ENCODE assay signal across 30 cellular contexts in genomic region chr2:73728043-73728442, GRCh38. TPM values are rescaled to one million over a fixed set of nuclear protein-coding genes. Genes with fewer than 3 reads are reported as not detected.
"Had no signal": no experiment of that assay in that cellular context is flagged by ENCODE, and none has a peak within 500 bp of the region (broad histone marks: within the 10 kb centered on the region; RNA-seq: fewer than 3 reads in every experiment).

No MANE protein-coding gene starts in this region.

- H3K4me3 Mint-ChIP-seq: activated CD4-positive, alpha-beta T cell treated with anti-CD3 and anti-CD28 coated beads for 36 hours; activated CD8-positive, alpha-beta T cell treated with anti-CD3 and anti-CD28 coated beads, Interleukin-2, amount 10 ng/mL, durations not matched to agents 7 days and 5 days; activated naive CD8-positive, alpha-beta T cell treated with anti-CD3 and anti-CD28 coated beads, Interleukin-2, amount 50 U/mL, for 24 hours; T-cell had no signal

- ATAC-seq: activated CD4-positive, alpha-beta T cell treated with anti-CD3 and anti-CD28 coated beads for 36 hours; activated naive CD4-positive, alpha-beta T cell treated with anti-CD3 and anti-CD28 coated beads, Interleukin-2, amount 50 U/mL, for 72 hours; activated naive CD8-positive, alpha-beta T cell treated with anti-CD3 and anti-CD28 coated beads, Interleukin-2, amount 50 U/mL, for 24 hours; body of pancreas; PC-3; Right ventricle myocardium inferior; T-cell had no signal

- H3K4me3 ChIP-seq: ascending aorta, body of pancreas, SK-N-MC had no signal

- H3K4me1 Mint-ChIP-seq: activated CD4-positive, alpha-beta T cell treated with anti-CD3 and anti-CD28 coated beads for 36 hours; activated naive CD8-positive, alpha-beta T cell treated with anti-CD3 and anti-CD28 coated beads, Interleukin-2, amount 50 U/mL, for 24 hours; T-cell had no signal

- H3K4me1 ChIP-seq: ascending aorta, body of pancreas had no signal

- H3K27ac ChIP-seq: ascending aorta, body of pancreas, SK-N-MC had no signal

- H3K27me3 ChIP-seq: ascending aorta, body of pancreas had no signal

- H3K9me3 Mint-ChIP-seq: activated naive CD4-positive, alpha-beta T cell treated with anti-CD3 and anti-CD28 coated beads, Interleukin-2, amount 50 U/mL, for 72 hours; activated naive CD8-positive, alpha-beta T cell treated with anti-CD3 and anti-CD28 coated beads, Interleukin-2, amount 50 U/mL, for 24 hours; T-cell had no signal

- H3K9me3 ChIP-seq: ascending aorta, body of pancreas had no signal

- H3K27me3 Mint-ChIP-seq: activated CD4-positive, alpha-beta T cell treated with anti-CD3 and anti-CD28 coated beads for 36 hours; activated naive CD8-positive, alpha-beta T cell treated with anti-CD3 and anti-CD28 coated beads, Interleukin-2, amount 50 U/mL, for 24 hours; T-cell had no signal

- DNase-seq: activated CD4-positive, alpha-beta T cell treated with anti-CD3 and anti-CD28 coated beads for 36 hours; activated CD4-positive, alpha-beta T cell treated with anti-CD3 and anti-CD28 coated beads, Interleukin-2, amount 50 U/mL, for 4 hours; activated CD4-positive, CD25-positive, alpha-beta regulatory T cell; activated CD8-positive, alpha-beta memory T cell treated with anti-CD3 and anti-CD28 coated beads, Interleukin-2, amount 50 U/mL, for 48 hours; activated CD8-positive, alpha-beta T cell treated with anti-CD3 and anti-CD28 coated beads, Interleukin-2, amount 10 ng/mL, durations not matched to agents 7 days and 5 days; activated effector memory CD4-positive, alpha-beta T cell treated with Interleukin-2 at 50 U/mL for 16 hours; activated naive CD4-positive, alpha-beta T cell; activated naive CD8-positive, alpha-beta T cell treated with anti-CD3 and anti-CD28 coated beads, Interleukin-2, amount 50 U/mL, for 24 hours; activated T-cell treated with anti-CD3 and anti-CD28 coated beads, Interleukin-2, amount 50 U/mL, for 1 hour; amniotic stem cell; body of pancreas; central memory CD4-positive, alpha-beta T cell; Karpas-422; MM.1S; NCI-H1048; NCI-H1930; NCI-H2171; NCI-H2227 treated with DMSO at 0.1 percent for 48 hours; NCI-H446 treated with DMSO at 0.1 percent for 48 hours; NCI-H524 treated with DMSO at 0.1 percent for 48 hours; PC-3; T-cell; T-helper 2 cell; T1000 had no signal

- H3K27ac Mint-ChIP-seq: activated CD4-positive, alpha-beta T cell treated with anti-CD3 and anti-CD28 coated beads for 36 hours; activated CD8-positive, alpha-beta T cell treated with anti-CD3 and anti-CD28 coated beads, Interleukin-2, amount 10 ng/mL, durations not matched to agents 7 days and 5 days; activated naive CD8-positive, alpha-beta T cell treated with anti-CD3 and anti-CD28 coated beads, Interleukin-2, amount 50 U/mL, for 24 hours had no signal

RNA-seq across cellular contexts. Expression of gene C2orf78, which starts 55.9 kb away (rescaled TPM):
- total RNA-seq: activated CD4-positive, alpha-beta T cell treated with anti-CD3 and anti-CD28 coated beads for 36 hours; activated CD8-positive, alpha-beta T cell treated with anti-CD3 and anti-CD28 coated beads, Interleukin-2, amount 10 ng/mL, durations not matched to agents 7 days and 5 days; activated naive CD4-positive, alpha-beta T cell treated with anti-CD3 and anti-CD28 coated beads, Interleukin-2, amount 50 U/mL, for 72 hours; ascending aorta; body of pancreas; bronchial epithelial cell; chondrocyte; PC-3; Right ventricle myocardium inferior; T-cell had no signal
